8 cellular contexts compared by ENCODE assay signal in the genomic region with DNA sequence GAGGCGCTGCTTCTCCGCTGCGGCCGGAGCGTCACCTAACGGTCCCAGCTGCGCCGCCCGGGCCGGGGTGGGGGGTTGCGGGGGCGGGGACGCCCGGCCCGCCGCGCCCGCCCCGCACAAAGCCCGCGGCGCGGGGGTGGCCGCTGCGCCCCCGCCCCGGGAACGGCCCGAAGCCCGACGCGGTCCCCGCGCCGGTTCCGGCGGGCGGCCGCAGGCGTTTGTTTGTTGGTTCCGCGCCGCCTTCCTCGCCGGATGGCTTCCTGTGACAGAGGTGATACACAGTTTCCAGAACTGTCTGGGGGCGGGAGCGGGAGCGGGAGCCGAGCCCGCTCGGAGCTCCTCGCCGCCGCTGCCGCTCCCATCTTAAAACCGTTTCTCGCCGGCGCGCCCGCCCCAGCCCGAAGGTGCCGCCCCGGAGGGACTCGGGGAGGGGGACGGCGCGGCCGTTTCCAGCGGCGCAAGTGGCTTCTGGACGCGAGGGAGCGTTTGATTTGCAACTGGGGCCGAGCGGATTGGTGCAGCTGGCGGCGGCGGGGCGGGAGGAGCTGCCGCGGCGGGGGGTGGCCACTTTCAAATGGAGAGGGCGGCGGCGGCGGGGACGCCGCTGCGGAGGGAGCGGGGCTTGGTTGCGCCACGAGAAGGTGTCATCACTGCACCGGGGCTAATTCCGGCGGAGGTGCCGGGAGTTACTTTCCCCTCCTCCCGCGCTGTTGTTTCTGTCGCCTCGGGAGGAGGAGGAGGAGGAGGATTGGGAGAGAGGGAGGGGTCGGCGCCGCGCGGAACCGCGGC. TPM values are rescaled to one million over a fixed set of nuclear protein-coding genes. Genes with fewer than 3 reads are reported as not detected.
DNase-seq lines count a peak whose midpoint lies in the region; ATAC-seq and TF ChIP-seq lines count a peak whose summit lies in the region.

No MANE protein-coding gene starts in this region.

- no peaks in the 10 kb centered on the region for H3K4me1 ChIP-seq in endodermal cell (ENCODE audit: control insufficient read depth, insufficient read depth, low read length)

- H3K4me1 Mint-ChIP-seq in Calu3 (ENCODE audit: low read depth, unreplicated experiment) (peaks cover 15% of the 10 kb centered on the region), endodermal cell (peaks cover 13% of the 10 kb centered on the region)

- H3K27ac Mint-ChIP-seq in Calu3 (ENCODE audit: unreplicated experiment) (peak overlapping the region; percentile 39), endodermal cell (peak overlapping the region; percentile 92)

- H3K27me3 Mint-ChIP-seq in Calu3 (ENCODE audit: unreplicated experiment) (no peaks in the 10 kb centered on the region), endodermal cell (ENCODE audit: insufficient read depth) (peaks cover 15% of the 10 kb centered on the region)

- WGBS in endodermal cell (ENCODE audit: insufficient coverage in 1 of 2, insufficient read length in 1 of 2), 2 experiments: 0% methylated on average over 16 to 99 of the region's 108 CpGs

- TF ChIP-seq CTCF in Calu3 (IDR thresholded peaks at IDR 0.05; ENCODE audit: unreplicated experiment) (no peak), endodermal cell (conservative IDR thresholded peaks at IDR 0.05) (no peak)

- peak overlapping the region; percentile 99 for H3K4me3 ChIP-seq in endodermal cell (ENCODE audit: low read length)

- CTCF ChIA-PET in Calu3 (lab: Charles Lee): interaction anchor here (0.6 to 1.6 kb wide), 3 partner anchors 12 to 259 kb away, joined by 3 to 7 read pairs (median 3); no protein-coding TSS in a partner anchor

- BruUV-seq in Calu3 (replicated peaks; lab: Mats Ljungman, UMichigan): no TSS peak

- H3K9me3 Mint-ChIP-seq in Calu3 (ENCODE audit: low read depth, unreplicated experiment): no peaks in the 10 kb centered on the region
- peaks cover 2% of the 10 kb centered on the region for H3K9me3 Mint-ChIP-seq in endodermal cell

- H3K27me3 ChIP-seq in endodermal cell (ENCODE audit: control insufficient read depth, insufficient read depth, low read length, poor library complexity, severe bottlenecking): no peaks in the 10 kb centered on the region

- DNase-seq in Calu3 (peak; percentile 87), HT1080 (ENCODE audit: low read depth) (peak; percentile 90), NOMO-1 treated with DMSO at 0.1 percent for 48 hours (lab: John Stamatoyannopoulos, UW; ENCODE audit: unreplicated experiment) (peak; percentile 93), endodermal cell (peak; percentile 97), midbrain (lab: John Stamatoyannopoulos, UW) (peak; percentile 84)
- DNase-seq in activated CD8-positive, alpha-beta memory T cell treated with anti-CD3 and anti-CD28 coated beads, Interleukin-2, amount 50 U/mL, for 1 hour (ENCODE audit: extremely low read depth): peak; percentile 49
- DNase-seq in stimulated activated CD8-positive, alpha-beta memory T cell treated with anti-CD3 and anti-CD28 coated beads, Interleukin-2, amount 100 ng/mL, for 1 hour (ENCODE audit: low read depth in 2 of 2): peak; percentile 54 to 63

- H3K36me3 Mint-ChIP-seq in Calu3 (ENCODE audit: insufficient read depth, unreplicated experiment) (peaks cover 41% of the 10 kb centered on the region), endodermal cell (ENCODE audit: low read depth) (peaks cover 9% of the 10 kb centered on the region)

- no peaks in the 10 kb centered on the region for H3K9me3 ChIP-seq in endodermal cell (ENCODE audit: control insufficient read depth, low read length)

- H3K36me3 ChIP-seq in endodermal cell (ENCODE audit: control insufficient read depth, insufficient read depth, low read length): peaks cover 12% of the 10 kb centered on the region

- peak; percentile 44 for ATAC-seq in GM21381 (IDR thresholded peaks at IDR 0.05; ENCODE audit: unreplicated experiment)

- H3K4me3 Mint-ChIP-seq in Calu3 (ENCODE audit: low read depth, unreplicated experiment): peak overlapping the region; percentile 81
- H3K4me3 Mint-ChIP-seq in endodermal cell: peak overlapping the region; percentile 89

- H3K27ac ChIP-seq in endodermal cell (ENCODE audit: low read depth, low read length): peak overlapping the region; percentile 97

- H3K9ac ChIP-seq in endodermal cell (ENCODE audit: extremely low read depth, low read length, poor library complexity, severe bottlenecking): peak overlapping the region; percentile 95

- intact Hi-C loops in Calu3 (cut with micrococcal nuclease; ENCODE audit: unreplicated experiment): loop anchor here (5.0 kb wide), 2 partner anchors 51 to 281 kb away; a partner anchor contains a TSS

RNA-seq across cellular contexts. Expression of a gene that starts 2.3 kb away (rescaled TPM):
- total RNA-seq in Calu3 (2022) (29.9 and 33.9 TPM in 2 replicates), endodermal cell (10 to 100 TPM; 48.5 to 50.8 TPM)
- total RNA-seq in HT1080 (2014; rRNA removed; shearing (Covaris generic)): 27.4 and 28.0 TPM in 2 replicates
- 17.3 and 19.6 TPM in 2 replicates for polyA plus RNA-seq in HT1080 (2015; cell fraction: cytosol; rRNA removed)
- 29.1 and 29.2 TPM in 2 replicates for polyA plus RNA-seq in HT1080 (2015; cell fraction: nucleus; rRNA removed)
- 29.2 TPM for polyA plus RNA-seq in endodermal cell (2013, experiment 1 of 2)
- 23.9 TPM for polyA plus RNA-seq in endodermal cell (2013, experiment 2 of 2)

Comparison
In these comparisons a context has a peak if more than half of its experiments do, and no peak if none do; other contexts are left out.
1. Peak in every context shown above with its lines: DNase-seq, ATAC-seq, H3K4me3 ChIP-seq and H3K27ac ChIP-seq.